Comparison of ENCODE assay signal across 12 cellular contexts in the genomic region with DNA sequence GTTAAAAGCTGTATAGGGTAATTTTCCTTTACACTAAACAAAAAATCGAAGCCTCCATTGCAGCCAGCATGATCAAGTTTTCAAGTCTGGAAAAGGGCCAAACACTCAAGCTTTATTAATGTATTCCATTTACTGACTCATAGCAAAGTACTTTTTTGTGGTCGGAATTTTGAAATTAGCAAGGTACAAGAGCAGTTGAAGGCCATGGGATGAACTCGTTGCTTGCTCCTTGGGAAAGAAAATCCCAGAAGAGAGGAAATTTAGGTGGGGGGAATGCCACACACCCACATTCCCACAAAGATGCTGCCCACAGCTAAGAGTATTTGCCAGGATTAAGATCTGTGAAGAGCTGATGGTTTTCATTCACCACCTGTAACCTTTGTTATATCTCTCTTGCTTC.
DNase-seq lines count a peak whose midpoint lies in the region; ATAC-seq, FAIRE-seq and TF ChIP-seq lines count a peak whose summit lies in the region.
"Had no signal": no experiment of that assay in that cellular context is flagged by ENCODE, and none has a peak within 500 bp of the region (broad histone marks: within the 10 kb centered on the region; RNA-seq: fewer than 3 reads in every experiment).

No MANE protein-coding gene starts in this region.

- no peak for FAIRE-seq in RCC 7860 (lab: Jason Lieb, UNC)

- H3K27me3 Mint-ChIP-seq in activated T-cell treated with anti-CD3 and anti-CD28 coated beads, Interleukin-2, amount 50 U/mL, for 72 hours (ENCODE audit: low read depth), result no peaks in the 10 kb centered on the region

- ATAC-seq in activated T-cell treated with anti-CD3 and anti-CD28 coated beads, Interleukin-2, amount 50 U/mL, for 72 hours (replicated peaks in 1 of 2), result no peak
- no peak for ATAC-seq in HG02840 (IDR thresholded peaks at IDR 0.05; ENCODE audit: low FRiP score, unreplicated experiment)
- ATAC-seq in HG03442 (IDR thresholded peaks at IDR 0.05; ENCODE audit: unreplicated experiment), result no peak

- no peak overlapping the region for H3K27ac Mint-ChIP-seq in activated T-cell treated with anti-CD3 and anti-CD28 coated beads, Interleukin-2, amount 50 U/mL, for 72 hours
- H3K27ac Mint-ChIP-seq: naive B cell had no signal

- H3K4me3 Mint-ChIP-seq in activated T-cell treated with anti-CD3 and anti-CD28 coated beads, Interleukin-2, amount 50 U/mL, for 72 hours, result no peak overlapping the region
- H3K4me3 Mint-ChIP-seq: naive B cell had no signal

- no peak for TF ChIP-seq CTCF in fibroblast of mammary gland (conservative IDR thresholded peaks at IDR 0.05; ENCODE audit: control insufficient read depth, insufficient read depth, low read depth, low read length)

- no peaks in the 10 kb centered on the region for H3K36me3 Mint-ChIP-seq in activated T-cell treated with anti-CD3 and anti-CD28 coated beads, Interleukin-2, amount 50 U/mL, for 72 hours (ENCODE audit: insufficient read depth in 2 of 2)
- H3K36me3 Mint-ChIP-seq: naive B cell had no signal

- no peaks in the 10 kb centered on the region for H3K9me3 Mint-ChIP-seq in activated T-cell treated with anti-CD3 and anti-CD28 coated beads, Interleukin-2, amount 50 U/mL, for 72 hours

- no peaks in the 10 kb centered on the region for H3K4me1 Mint-ChIP-seq in activated T-cell treated with anti-CD3 and anti-CD28 coated beads, Interleukin-2, amount 50 U/mL, for 72 hours (ENCODE audit: low read depth)
- H3K4me1 Mint-ChIP-seq: naive B cell had no signal

- no peak overlapping the region for H3K4me3 ChIP-seq in fibroblast of mammary gland (ENCODE audit: control insufficient read depth, low read depth, low read length)
- H3K4me3 ChIP-seq: BLaER1, sigmoid colon had no signal

- DNase-seq in A172 (ENCODE audit: low spot score) (peak; percentile 55), GM04504 (ENCODE audit: low read depth) (peak; percentile 24), RCC 7860 (ENCODE audit: low spot score) (peak; percentile 24), fibroblast of mammary gland (ENCODE audit: low read depth) (peak; percentile 91), DMS 273 treated with DMSO at 0.1 percent for 48 hours (lab: John Stamatoyannopoulos, UW) (no peak)
- no peak for DNase-seq in activated T-cell treated with anti-CD3 and anti-CD28 coated beads, Interleukin-2, amount 50 U/mL, for 72 hours
- DNase-seq: naive B cell, NCI-H187 treated with DMSO at 0.1 percent for 48 hours, sigmoid colon had no signal

Comparison
In these comparisons a context has a peak if more than half of its experiments do, and no peak if none do; other contexts are left out.
1. DNase-seq: peak in A172 (single experiment), GM04504 (single experiment), RCC 7860 (single experiment) and fibroblast of mammary gland (single experiment); none in activated T-cell treated with anti-CD3 and anti-CD28 coated beads, Interleukin-2, amount 50 U/mL, for 72 hours (0 of 2) and DMS 273 treated with DMSO at 0.1 percent for 48 hours (single experiment).